In genomic region chr2:230863442-230864121, GRCh38 we compare ENCODE assay signal across 9 cellular contexts. TPM values are rescaled to one million over a fixed set of nuclear protein-coding genes. Genes with fewer than 3 reads are reported as not detected.
DNase-seq lines count a peak whose midpoint lies in the region; FAIRE-seq and TF ChIP-seq lines count a peak whose summit lies in the region.
"Had no signal": no experiment of that assay in that cellular context is flagged by ENCODE, and none has a peak within 500 bp of the region (broad histone marks: within the 10 kb centered on the region; RNA-seq: fewer than 3 reads in every experiment).

No MANE protein-coding gene starts in this region.

- DNase-seq in NCI-H748 (lab: John Stamatoyannopoulos, UW; ENCODE audit: unreplicated experiment): peak; percentile 18
- DNase-seq in NCI-H748 treated with DMSO at 0.1 percent for 48 hours (lab: John Stamatoyannopoulos, UW): no peak
- DNase-seq in bronchial epithelial cell (ENCODE audit: low read depth): no peak
- DNase-seq in nephron progenitor cell: no peak
- DNase-seq in NAMALWA (ENCODE audit: low spot score): no peak
- DNase-seq in central memory CD4-positive, alpha-beta T cell: no peak
- no peak for DNase-seq in thyroid gland
- DNase-seq: stimulated activated CD4-positive, alpha-beta T cell treated with anti-CD3 and anti-CD28 coated beads, Interleukin-1b, Interleukin-23, amount 100 ng/mL, for 48 hours had no signal

- H3K9me3 Mint-ChIP-seq in IgD-negative memory B cell: peaks cover 0 to 2% (median 0%) of the 10 kb centered on the region in 3 donors
- H3K9me3 Mint-ChIP-seq in nephron progenitor cell: peaks cover 6% of the 10 kb centered on the region

- H3K36me3 Mint-ChIP-seq in IgD-negative memory B cell: peaks cover 2% of the 10 kb centered on the region
- no peaks in the 10 kb centered on the region for H3K36me3 Mint-ChIP-seq in nephron progenitor cell (ENCODE audit: low read depth)

- H3K27ac ChIP-seq in thyroid gland: no peak overlapping the region

- H3K36me3 ChIP-seq in bronchial epithelial cell (ENCODE audit: control insufficient read depth, insufficient read depth, low read length) (no peaks in the 10 kb centered on the region), thyroid gland (no peaks in the 10 kb centered on the region)

- TF ChIP-seq CTCF in bronchial epithelial cell (IDR thresholded peaks at IDR 0.05; ENCODE audit: insufficient read depth, low read length, severe bottlenecking): no peak
- TF ChIP-seq CTCF in nephron progenitor cell (IDR thresholded peaks at IDR 0.05): no peak
- no peak for TF ChIP-seq CTCF in thyroid gland (IDR thresholded peaks at IDR 0.05)

- H3K27me3 Mint-ChIP-seq in IgD-negative memory B cell (peaks cover 13% of the 10 kb centered on the region), nephron progenitor cell (ENCODE audit: low read depth, poor library complexity) (peaks cover 3% of the 10 kb centered on the region)

- peaks cover 14 to 19% of the 10 kb centered on the region in 2 donors for H3K4me1 ChIP-seq in thyroid gland

- peak; percentile 91 for FAIRE-seq in bronchial epithelial cell (lab: Jason Lieb, UNC)

- H3K4me3 ChIP-seq in bronchial epithelial cell (ENCODE audit: low read depth, low read length): no peak overlapping the region
- no peak overlapping the region for H3K4me3 ChIP-seq in thyroid gland (replicated peaks in 1 of 3)

- intact Hi-C loops in thyroid gland (cut with DNase I): no loop called here

- TF ChIP-seq POLR2A in thyroid gland (IDR thresholded peaks at IDR 0.05): no peak

- H3K27me3 ChIP-seq in bronchial epithelial cell (ENCODE audit: control insufficient read depth, insufficient read depth, low read length) (peaks cover 4% of the 10 kb centered on the region), thyroid gland (no peaks in the 10 kb centered on the region)

- H3K4me3 Mint-ChIP-seq in IgD-negative memory B cell: peak overlapping the region; percentile 50 to 94 (median 76)
- peak overlapping the region; percentile 90 for H3K4me3 Mint-ChIP-seq in nephron progenitor cell

- H3K27ac Mint-ChIP-seq in IgD-negative memory B cell: peak overlapping the region in 2 of 3 donors; percentile 53 to 87
- no peak overlapping the region for H3K27ac Mint-ChIP-seq in nephron progenitor cell

- WGBS in thyroid gland, 2 donors: 78 to 82% methylated on average over 11 to 13 of the region's 13 CpGs

- H3K4me1 Mint-ChIP-seq in IgD-negative memory B cell: peaks cover 22 to 26% (median 24%) of the 10 kb centered on the region in 3 donors
- H3K4me1 Mint-ChIP-seq in nephron progenitor cell: peaks cover 75% of the 10 kb centered on the region

- H3K9me3 ChIP-seq in thyroid gland: no peaks in the 10 kb centered on the region

RNA-seq across cellular contexts. Expression of gene ITM2C, which starts 1.2 kb away (rescaled TPM):
- polyA plus RNA-seq in IgD-negative memory B cell: 162 TPM
- total RNA-seq in bronchial epithelial cell (14.8 and 20.3 TPM in 2 replicates), thyroid gland (10 to 100 TPM; 29.2 to 54.0 (median 45.4) TPM)
